3 cellular contexts compared by ENCODE assay signal in genomic region chr11:74001822-74002286, GRCh38.
TF ChIP-seq lines count a peak whose summit lies in the region.

No MANE protein-coding gene starts in this region.

TF ChIP-seq in HepG2, 621 proteins besides CTCF, POLR2A, EP300 and RAD21:
- no peak for TF ChIP-seq HNF4A (CRISPR knock-in tag; IDR thresholded peaks at IDR 0.05)
- no peak for TF ChIP-seq PCBP1 (IDR thresholded peaks at IDR 0.05; ENCODE audit: borderline replicate concordance, low read depth, low read length)
- no peak for TF ChIP-seq KLF9 (CRISPR knock-in tag; IDR thresholded peaks at IDR 0.05; ENCODE audit: low read depth)
- no peak for TF ChIP-seq ZNF589 (CRISPR knock-in tag; conservative IDR thresholded peaks at IDR 0.05)
- no peak for TF ChIP-seq NR2F6 (IDR thresholded peaks at IDR 0.05)
- TF ChIP-seq NR2F6 (CRISPR knock-in tag; IDR thresholded peaks at IDR 0.05) = no peak
- TF ChIP-seq ZNF205 (CRISPR knock-in tag; IDR thresholded peaks at IDR 0.05) = no peak
- TF ChIP-seq NR1H2 (CRISPR knock-in tag; IDR thresholded peaks at IDR 0.05; ENCODE audit: borderline replicate concordance, low read depth) = no peak
- TF ChIP-seq ZNF576 (CRISPR knock-in tag; IDR thresholded peaks at IDR 0.05) = no peak
- no peak for TF ChIP-seq TAF15 (IDR thresholded peaks at IDR 0.05; ENCODE audit: low read depth, low read length, poor library complexity, severe bottlenecking)

TF ChIP-seq in GM23338, 12 proteins besides CTCF, POLR2A, EP300 and RAD21:
- no peak for TF ChIP-seq ZNF114 (CRISPR knock-in tag; IDR thresholded peaks at IDR 0.05)
- TF ChIP-seq ETS1 (IDR thresholded peaks at IDR 0.05) = no peak
- no peak for TF ChIP-seq ZNF462 (CRISPR knock-in tag; IDR thresholded peaks at IDR 0.05)
- no peak for TF ChIP-seq EZH2 (IDR thresholded peaks at IDR 0.05; ENCODE audit: low read depth, unreplicated experiment)
- TF ChIP-seq NANOG (IDR thresholded peaks at IDR 0.05; ENCODE audit: borderline replicate concordance) = no peak
- TF ChIP-seq ZNF331 (CRISPR knock-in tag; IDR thresholded peaks at IDR 0.05; ENCODE audit: low read depth) = no peak
- no peak for TF ChIP-seq REST (IDR thresholded peaks at IDR 0.05; ENCODE audit: unreplicated experiment)

TF ChIP-seq in SK-N-SH, 30 proteins besides CTCF, POLR2A, EP300 and RAD21:
- no peak for TF ChIP-seq MAX (IDR thresholded peaks at IDR 0.05; ENCODE audit: low read depth)
- TF ChIP-seq RCOR1 (IDR thresholded peaks at IDR 0.05; ENCODE audit: low read length) = no peak
- no peak for TF ChIP-seq CHD2 (IDR thresholded peaks at IDR 0.05; ENCODE audit: low read length, partially characterized antibody)
- TF ChIP-seq FOSL2 (IDR thresholded peaks at IDR 0.05; ENCODE audit: borderline replicate concordance, low read depth) = no peak
- TF ChIP-seq JUND (IDR thresholded peaks at IDR 0.05) = no peak
- no peak for TF ChIP-seq IRF3 (IDR thresholded peaks at IDR 0.05; ENCODE audit: low read depth, low read length)
- TF ChIP-seq TAF1 (IDR thresholded peaks at IDR 0.05; ENCODE audit: borderline replicate concordance, low read depth, low read length) = no peak
- no peak for TF ChIP-seq GABPA (IDR thresholded peaks at IDR 0.05; ENCODE audit: low read depth)
- TF ChIP-seq RXRA (IDR thresholded peaks at IDR 0.05; ENCODE audit: borderline replicate concordance, low read depth) = no peak
- TF ChIP-seq MEF2A (IDR thresholded peaks at IDR 0.05; ENCODE audit: borderline replicate concordance, low read depth) = no peak
- no peak for TF ChIP-seq NRF1 (IDR thresholded peaks at IDR 0.05; ENCODE audit: low read depth, low read length)
- TF ChIP-seq SMC3 (IDR thresholded peaks at IDR 0.05; ENCODE audit: low read depth, low read length) = no peak
- TF ChIP-seq POLR2AphosphoS5 (IDR thresholded peaks at IDR 0.05; ENCODE audit: low read depth, low read length) = no peak
- no peak for TF ChIP-seq NFIC (IDR thresholded peaks at IDR 0.05; ENCODE audit: borderline replicate concordance)
- TF ChIP-seq ZBTB33 (IDR thresholded peaks at IDR 0.05; ENCODE audit: borderline replicate concordance, low read depth) = no peak
- no peak for TF ChIP-seq REST (IDR thresholded peaks at IDR 0.05; ENCODE audit: low read depth, low read length)
- no peak for TF ChIP-seq FOXM1 (IDR thresholded peaks at IDR 0.05; ENCODE audit: low read depth)
- no peak for TF ChIP-seq FOXJ3 (CRISPR knock-in tag; IDR thresholded peaks at IDR 0.05)
- no peak for TF ChIP-seq USF1 (IDR thresholded peaks at IDR 0.05; ENCODE audit: borderline replicate concordance, low read depth)
